ENCODE assay signal across 10 cellular contexts in the genomic region with DNA sequence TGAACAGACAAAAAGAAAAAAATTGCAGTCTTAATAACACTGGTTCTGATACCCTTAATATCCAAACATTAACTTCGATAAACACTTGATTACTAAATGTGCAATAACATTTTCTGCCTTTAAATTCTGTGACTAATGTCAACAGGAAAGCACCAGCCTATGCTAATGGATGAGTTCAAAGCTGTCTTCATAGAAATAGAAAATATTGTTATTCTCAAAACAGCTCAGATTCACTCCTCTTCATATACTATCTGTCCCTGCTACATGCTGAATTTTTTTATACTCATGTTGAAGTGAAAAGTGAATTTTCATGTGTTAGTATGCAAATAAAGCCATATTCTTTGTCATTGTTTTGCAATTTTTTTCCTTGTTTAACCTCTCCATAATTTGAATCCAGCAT. TPM values are rescaled to one million over a fixed set of nuclear protein-coding genes. Genes with fewer than 3 reads are reported as not detected.
"Had no signal": no experiment of that assay in that cellular context is flagged by ENCODE, and none has a peak within 500 bp of the region (broad histone marks: within the 10 kb centered on the region; RNA-seq: fewer than 3 reads in every experiment).

No MANE protein-coding gene starts in this region.

- ATAC-seq: GM23338, HCT116 had no signal

- DNase-seq: GM23248, GOT3, H7, H9, HCEC 1CT, HFFc6 had no signal

- H3K4me1 Mint-ChIP-seq: GM23338, H9 had no signal

- H3K4me3 Mint-ChIP-seq: GM23338, H9, HFFc6 had no signal

- H3K27ac Mint-ChIP-seq: GM23338, H9, HFFc6 had no signal

RNA-seq across cellular contexts. Expression of a gene that starts 13.9 kb away (rescaled TPM):
- total RNA-seq: GM23248, H1, H4, H7, HFFc6 had no signal

RNA-seq across cellular contexts. Expression of a gene that starts 16.2 kb away (rescaled TPM):
- total RNA-seq: GM23248, H1 had no signal

RNA-seq across cellular contexts. Expression of a gene that starts 47.0 kb away (rescaled TPM):
- total RNA-seq: H4 had no signal
